Comparison of ENCODE assay signal across 17 cellular contexts in genomic region chr1:26015358-26015757, GRCh38. TPM values are rescaled to one million over a fixed set of nuclear protein-coding genes. Genes with fewer than 3 reads are reported as not detected.
DNase-seq lines count a peak whose midpoint lies in the region; ATAC-seq, FAIRE-seq and TF ChIP-seq lines count a peak whose summit lies in the region.
"Had no signal": no experiment of that assay in that cellular context is flagged by ENCODE, and none has a peak within 500 bp of the region (broad histone marks: within the 10 kb centered on the region; RNA-seq: fewer than 3 reads in every experiment).

No MANE protein-coding gene starts in this region.

- no peaks in the 10 kb centered on the region for H3K36me3 ChIP-seq in pancreas
- H3K36me3 ChIP-seq in CD4-positive, alpha-beta memory T cell (ENCODE audit: insufficient read depth, low read length): no peaks in the 10 kb centered on the region

- no peaks in the 10 kb centered on the region for H3K36me3 Mint-ChIP-seq in CD4-positive, alpha-beta memory T cell
- no peaks in the 10 kb centered on the region for H3K36me3 Mint-ChIP-seq in natural killer cell
- H3K36me3 Mint-ChIP-seq: activated naive CD8-positive, alpha-beta T cell treated with anti-CD3 and anti-CD28 coated beads for 36 hours had no signal

- peak; percentile 78 for DNase-seq in GF-D8 (lab: John Stamatoyannopoulos, UW)
- DNase-seq in NOMO-1 treated with DMSO at 0.1 percent for 48 hours (lab: John Stamatoyannopoulos, UW; ENCODE audit: unreplicated experiment): peak; percentile 70
- DNase-seq in epithelial cell of esophagus (ENCODE audit: low read depth): peak; percentile 72
- DNase-seq in pancreas: no peak
- no peak for DNase-seq in CD4-positive, alpha-beta memory T cell
- DNase-seq in SHP77 (lab: John Stamatoyannopoulos, UW): no peak
- no peak for DNase-seq in SW 1271 (lab: John Stamatoyannopoulos, UW)
- no peak for DNase-seq in natural killer cell
- DNase-seq: activated naive CD8-positive, alpha-beta T cell treated with anti-CD3 and anti-CD28 coated beads for 36 hours; NCI-H2107; stimulated activated CD4-positive, alpha-beta T cell treated with anti-CD3 and anti-CD28 coated beads, Interleukin-4, amount 100 ng/mL, for 1 hour; T-helper 9 cell had no signal

- no peaks in the 10 kb centered on the region for H3K27me3 ChIP-seq in pancreas
- no peaks in the 10 kb centered on the region for H3K27me3 ChIP-seq in CD4-positive, alpha-beta memory T cell (ENCODE audit: insufficient read depth, low read length)
- H3K27me3 ChIP-seq: heart left ventricle had no signal

- TF ChIP-seq CTCF in epithelial cell of esophagus (IDR thresholded peaks at IDR 0.05; ENCODE audit: insufficient read depth, low read depth, low read length, missing control alignments) (no peak), pancreas (IDR thresholded peaks at IDR 0.05) (no peak), natural killer cell (IDR thresholded peaks at IDR 0.05) (no peak)

- H3K27me3 Mint-ChIP-seq in CD4-positive, alpha-beta memory T cell: peaks cover 0 to 5% of the 10 kb centered on the region in 2 donors
- H3K27me3 Mint-ChIP-seq in natural killer cell (ENCODE audit: low read depth in 2 of 2): peaks cover 0 to 9% of the 10 kb centered on the region in 2 donors
- H3K27me3 Mint-ChIP-seq: activated naive CD8-positive, alpha-beta T cell treated with anti-CD3 and anti-CD28 coated beads for 36 hours; stimulated activated naive CD8-positive, alpha-beta T cell treated with anti-CD3 and anti-CD28 coated beads, Interleukin-15, Interleukin-2, amounts not matched to agents 100 ng/mL and 50 ng/mL, for 24 hours had no signal

- H3K27ac Mint-ChIP-seq in CD4-positive, alpha-beta memory T cell: no peak overlapping the region
- no peak overlapping the region for H3K27ac Mint-ChIP-seq in natural killer cell
- H3K27ac Mint-ChIP-seq: activated naive CD8-positive, alpha-beta T cell treated with anti-CD3 and anti-CD28 coated beads for 36 hours; stimulated activated naive CD8-positive, alpha-beta T cell treated with anti-CD3 and anti-CD28 coated beads, Interleukin-15, Interleukin-2, amounts not matched to agents 100 ng/mL and 50 ng/mL, for 24 hours had no signal

- no peak for FAIRE-seq in pancreas (lab: Jason Lieb, UNC)

- H3K9me3 Mint-ChIP-seq in CD4-positive, alpha-beta memory T cell: no peaks in the 10 kb centered on the region
- H3K9me3 Mint-ChIP-seq in natural killer cell: no peaks in the 10 kb centered on the region
- H3K9me3 Mint-ChIP-seq: activated naive CD8-positive, alpha-beta T cell treated with anti-CD3 and anti-CD28 coated beads for 36 hours; stimulated activated naive CD8-positive, alpha-beta T cell treated with anti-CD3 and anti-CD28 coated beads, Interleukin-15, Interleukin-2, amounts not matched to agents 100 ng/mL and 50 ng/mL, for 24 hours had no signal

- no peaks in the 10 kb centered on the region for H3K9me3 ChIP-seq in pancreas
- H3K9me3 ChIP-seq in CD4-positive, alpha-beta memory T cell (ENCODE audit: control insufficient read depth in 1 of 2, low read length in 2 of 2): no peaks in the 10 kb centered on the region
- H3K9me3 ChIP-seq: heart left ventricle had no signal

- H3K27ac ChIP-seq in pancreas: no peak overlapping the region
- no peak overlapping the region for H3K27ac ChIP-seq in CD4-positive, alpha-beta memory T cell (ENCODE audit: low read depth, low read length)

- no peaks in the 10 kb centered on the region for H3K4me1 ChIP-seq in pancreas
- H3K4me1 ChIP-seq in CD4-positive, alpha-beta memory T cell (ENCODE audit: insufficient read depth, low read length): no peaks in the 10 kb centered on the region

- intact Hi-C loops in pancreas (cut with DNase I): no loop called here
- intact Hi-C loops in CD4-positive, alpha-beta memory T cell (cut with micrococcal nuclease): no loop called here
- intact Hi-C loops in natural killer cell (cut with micrococcal nuclease): no loop called here

- H3K4me3 ChIP-seq in epithelial cell of esophagus (ENCODE audit: low read length): no peak overlapping the region
- H3K4me3 ChIP-seq in pancreas: no peak overlapping the region
- no peak overlapping the region for H3K4me3 ChIP-seq in CD4-positive, alpha-beta memory T cell (ENCODE audit: low read length in 2 of 2)
- H3K4me3 ChIP-seq: heart left ventricle had no signal

- 92 to 95% methylated on average over 2 of the region's 2 CpGs for WGBS in pancreas, 2 donors

- POLR2A ChIA-PET in CD4-positive, alpha-beta memory T cell (lab: Charles Lee; ENCODE audit: partially characterized antibody): no interaction called here

- ATAC-seq in pancreas (peak in 3 of 4 donors; percentile 24 to 54 (median 44)), natural killer cell (no peak)

- no peak overlapping the region for H3K4me3 Mint-ChIP-seq in CD4-positive, alpha-beta memory T cell
- no peak overlapping the region for H3K4me3 Mint-ChIP-seq in natural killer cell
- H3K4me3 Mint-ChIP-seq: activated naive CD8-positive, alpha-beta T cell treated with anti-CD3 and anti-CD28 coated beads for 36 hours; stimulated activated naive CD8-positive, alpha-beta T cell treated with anti-CD3 and anti-CD28 coated beads, Interleukin-15, Interleukin-2, amounts not matched to agents 100 ng/mL and 50 ng/mL, for 24 hours had no signal

- CTCF ChIA-PET in CD4-positive, alpha-beta memory T cell (lab: Charles Lee; ENCODE audit: partially characterized antibody): no interaction called here

- H3K4me1 Mint-ChIP-seq in CD4-positive, alpha-beta memory T cell: peaks cover 0 to 7% (median 2%) of the 10 kb centered on the region in 4 donors
- H3K4me1 Mint-ChIP-seq in natural killer cell: peaks cover 5 to 8% of the 10 kb centered on the region in 2 donors

RNA-seq across cellular contexts. Expression of gene EXTL1, which starts 6.2 kb away (rescaled TPM):
- under 1 TPM; 0.04 to 0.25 (median 0.13) TPM for total RNA-seq in pancreas
- polyA plus RNA-seq in pancreas: under 1 TPM; 0.21 to 0.34 TPM
- total RNA-seq in CD4-positive, alpha-beta memory T cell: under 1 TPM; 0.12 to 0.19 TPM
- not detected for polyA plus RNA-seq in CD4-positive, alpha-beta memory T cell
- not detected for total RNA-seq in natural killer cell
- total RNA-seq: activated naive CD8-positive, alpha-beta T cell treated with anti-CD3 and anti-CD28 coated beads for 36 hours; dermis microvascular lymphatic vessel endothelial cell had no signal

RNA-seq across cellular contexts. Expression of gene PAFAH2, which starts 17.5 kb away (rescaled TPM):
- total RNA-seq in pancreas (10 to 100 TPM; 11.0 to 19.0 (median 13.7) TPM), natural killer cell (10 to 100 TPM; 39.0 to 95.1 (median 68.6) TPM)
- polyA plus RNA-seq in pancreas: 10 to 100 TPM; 16.2 to 20.9 TPM
- 10 to 100 TPM; 18.3 to 20.0 TPM for total RNA-seq in CD4-positive, alpha-beta memory T cell
- 10 to 100 TPM; 10.1 to 12.3 TPM for polyA plus RNA-seq in CD4-positive, alpha-beta memory T cell

RNA-seq across cellular contexts. Expression of gene SLC30A2, which starts 30.6 kb away (rescaled TPM):
- 100 to 1,000 TPM in 1 of 6 donors, 10 to 100 TPM in 5; 27.0 to 142 (median 56.4) TPM for total RNA-seq in pancreas
- 10 to 100 TPM; 24.1 to 42.4 TPM for polyA plus RNA-seq in pancreas
- not detected for total RNA-seq in CD4-positive, alpha-beta memory T cell
- not detected for polyA plus RNA-seq in CD4-positive, alpha-beta memory T cell
- not detected for total RNA-seq in natural killer cell
- total RNA-seq: activated naive CD8-positive, alpha-beta T cell treated with anti-CD3 and anti-CD28 coated beads for 36 hours; dermis microvascular lymphatic vessel endothelial cell; lung microvascular endothelial cell; posterior vena cava had no signal

RNA-seq across cellular contexts. Expression of gene TRIM63, which starts 52.1 kb away (rescaled TPM):
- total RNA-seq in pancreas: under 1 TPM in 4 of 6 donors, not detected in 2; 0.09 to 0.35 (median 0.33) TPM
- under 1 TPM; 0.15 to 0.52 TPM for polyA plus RNA-seq in pancreas
- not detected for total RNA-seq in CD4-positive, alpha-beta memory T cell
- not detected for polyA plus RNA-seq in CD4-positive, alpha-beta memory T cell
- total RNA-seq in natural killer cell: not detected
- total RNA-seq: activated naive CD8-positive, alpha-beta T cell treated with anti-CD3 and anti-CD28 coated beads for 36 hours; dermis microvascular lymphatic vessel endothelial cell; lung microvascular endothelial cell had no signal

Comparison
In these comparisons a context has a peak if more than half of its experiments do, and no peak if none do; other contexts are left out.
1. DNase-seq: peak in GF-D8 (single experiment), NOMO-1 treated with DMSO at 0.1 percent for 48 hours (single experiment) and epithelial cell of esophagus (single experiment); none in pancreas (0 of 6), CD4-positive, alpha-beta memory T cell (0 of 5), SHP77 (0 of 2), SW 1271 (0 of 2) and natural killer cell (single experiment).
2. ATAC-seq: peak in pancreas (3 of 4); none in natural killer cell (0 of 3).
3. RNA of gene SLC30A2, which starts 30.6 kb away (total RNA-seq): 27.0 to 142 TPM in pancreas; not detected in CD4-positive, alpha-beta memory T cell and not detected in natural killer cell; every median in the first group is over 10 times any median in the second.